Comparison of ENCODE assay signal across 22 cellular contexts in genomic region chr11:75920886-75921285, GRCh38.
DNase-seq lines count a peak whose midpoint lies in the region; ATAC-seq, FAIRE-seq and TF ChIP-seq lines count a peak whose summit lies in the region.
"Had no signal": no experiment of that assay in that cellular context is flagged by ENCODE, and none has a peak within 500 bp of the region (broad histone marks: within the 10 kb centered on the region; RNA-seq: fewer than 3 reads in every experiment).

No MANE protein-coding gene starts in this region.

- H2AFZ ChIP-seq in MM.1S (ENCODE audit: low read length) = no peak overlapping the region
- H2AFZ ChIP-seq: GM23338 had no signal

- no peaks in the 10 kb centered on the region for H4K20me1 ChIP-seq in MM.1S (ENCODE audit: insufficient read depth, low read length)

- DNase-seq in GM19239 (ENCODE audit: insufficient read length, low spot score) (no peak), MM.1S (no peak), dermis microvascular lymphatic vessel endothelial cell (ENCODE audit: low read depth in 2 of 2) (peak; percentile 84 to 87), AG08396 (ENCODE audit: low spot score) (no peak)
- DNase-seq in activated CD4-positive, alpha-beta T cell treated with anti-CD3 and anti-CD28 coated beads, Interleukin-2, amount 50 U/mL, for 1 hour = no peak
- DNase-seq: 8988T; BE2C; C1 segment of cervical spinal cord; CD4-positive, CD25-positive, alpha-beta regulatory T cell; CD8-positive, alpha-beta memory T cell; COR-L47; DMS 273 treated with DMSO at 0.1 percent for 48 hours; DMS53; DND-41; EL; HFFc6 had no signal

- TF ChIP-seq CTCF in MM.1S (IDR thresholded peaks at IDR 0.05; ENCODE audit: low read length) = no peak

- H3K9me2 ChIP-seq in MM.1S (replicated peaks; ENCODE audit: insufficient read depth, low read length) = no peaks in the 10 kb centered on the region

- H3K4me3 ChIP-seq in MM.1S (ENCODE audit: low read length) (no peak overlapping the region), subcutaneous abdominal adipose tissue (ENCODE audit: low read depth in 1 of 5, low read length in 5 of 5) (no peak overlapping the region)
- H3K4me3 ChIP-seq: GM23338 had no signal

- peak overlapping the region; percentile 48; the same call in 1 of the 2 replicates for H3K4me2 ChIP-seq in MM.1S (ENCODE audit: low read depth, low read length)
- H3K4me2 ChIP-seq: GM23338 had no signal

- peaks cover 10% of the 10 kb centered on the region; the same call in 1 of the 2 replicates for H3F3A ChIP-seq in MM.1S (ENCODE audit: insufficient read depth, low read length)

- peak; percentile 52 for FAIRE-seq in GM19239 (lab: Jason Lieb, UNC)
- FAIRE-seq: GM12891, H54 had no signal

- H3K36me3 ChIP-seq in MM.1S (replicated peaks; ENCODE audit: insufficient read depth, low read length) (no peaks in the 10 kb centered on the region), subcutaneous abdominal adipose tissue (ENCODE audit: control insufficient read depth in 5 of 5, insufficient read depth in 5 of 5, low read length in 5 of 5) (peaks cover 0 to 12% (median 0%) of the 10 kb centered on the region in 5 donors)
- H3K36me3 ChIP-seq: BE2C had no signal

- H3K9ac ChIP-seq in MM.1S (ENCODE audit: low read length) (no peak overlapping the region), subcutaneous abdominal adipose tissue (ENCODE audit: low read length in 5 of 5) (no peak overlapping the region)

- 0 out of 2 replicates have a peak, but pooled peaks cover 4% of the 10 kb centered on the region for H3K79me2 ChIP-seq in MM.1S (ENCODE audit: low read length)

- H3K27ac ChIP-seq in MM.1S (ENCODE audit: low read length) = no peak overlapping the region
- H3K27ac ChIP-seq in subcutaneous abdominal adipose tissue (ENCODE audit: low read depth, low read length) = peak overlapping the region; percentile 78

- no peak for ATAC-seq in HG03571 (IDR thresholded peaks at IDR 0.05; ENCODE audit: unreplicated experiment)
- ATAC-seq: GM23338, HCT116 had no signal

- H3K9me3 ChIP-seq in MM.1S (replicated peaks; ENCODE audit: insufficient read depth, low read length) (no peaks in the 10 kb centered on the region), subcutaneous abdominal adipose tissue (ENCODE audit: control insufficient read depth in 5 of 5, low read length in 5 of 5) (no peaks in the 10 kb centered on the region)
- H3K9me3 ChIP-seq: BE2C had no signal

- H3K27me3 ChIP-seq in MM.1S (replicated peaks; ENCODE audit: insufficient read depth, low read length) (no peaks in the 10 kb centered on the region), subcutaneous abdominal adipose tissue (ENCODE audit: control insufficient read depth in 5 of 5, insufficient read depth in 4 of 5, low read length in 5 of 5) (no peaks in the 10 kb centered on the region)
- H3K27me3 ChIP-seq: BE2C had no signal

- H3K4me1 ChIP-seq in MM.1S (ENCODE audit: low read length) (peaks cover 24% of the 10 kb centered on the region), subcutaneous abdominal adipose tissue (ENCODE audit: control insufficient read depth in 5 of 5, insufficient read depth in 5 of 5, low read length in 5 of 5) (peaks cover 9 to 46% (median 41%) of the 10 kb centered on the region in 5 donors)
- H3K4me1 ChIP-seq: BE2C had no signal

Comparison
In these comparisons a context has a peak if more than half of its experiments do, and no peak if none do; other contexts are left out.
1. DNase-seq: peak in dermis microvascular lymphatic vessel endothelial cell (2 of 2); none in GM19239 (single experiment), MM.1S (single experiment), activated CD4-positive, alpha-beta T cell treated with anti-CD3 and anti-CD28 coated beads, Interleukin-2, amount 50 U/mL, for 1 hour (single experiment) and AG08396 (single experiment).